In genomic region chr2:58042486-58042970, GRCh38 we compare ENCODE assay signal across 9 cellular contexts. TPM values are rescaled to one million over a fixed set of nuclear protein-coding genes. Genes with fewer than 3 reads are reported as not detected.
DNase-seq lines count a peak whose midpoint lies in the region; ATAC-seq and TF ChIP-seq lines count a peak whose summit lies in the region.
"Had no signal": no experiment of that assay in that cellular context is flagged by ENCODE, and none has a peak within 500 bp of the region (broad histone marks: within the 10 kb centered on the region; RNA-seq: fewer than 3 reads in every experiment).

No MANE protein-coding gene starts in this region.

- H3K4me1 ChIP-seq in breast epithelium: no peaks in the 10 kb centered on the region

- H3K27ac Mint-ChIP-seq in MCF 10A (ENCODE audit: low read depth, unreplicated experiment) (no peak overlapping the region), chondrocyte (ENCODE audit: unreplicated experiment) (peak overlapping the region; percentile 33)
- H3K27ac Mint-ChIP-seq in stimulated activated naive B cell treated with anti-CD40 and anti-IgM and Interleukin-4, amounts not matched to agents 10 μg/mL and 1 μg/mL and 100 μg/mL, for 72 hours: peak overlapping the region; percentile 39
- H3K27ac Mint-ChIP-seq: dendritic cell treated with granulocyte-macrophage colony-stimulating factor and Interleukin-4, amounts not matched to agents 40 ng/mL and 50 ng/mL, for 4 days had no signal

- H3K36me3 ChIP-seq in breast epithelium: no peaks in the 10 kb centered on the region

- intact Hi-C loops in MCF 10A (cut with micrococcal nuclease) (no loop called here), breast epithelium (cut with DNase I; ENCODE audit: low total_unique reads) (no loop called here), Right ventricle myocardium inferior (cut with DNase I) (loop anchor here (10.0 kb wide), 1 partner anchor 192 kb away; no protein-coding TSS in a partner anchor)

- TF ChIP-seq CTCF in MCF 10A (IDR thresholded peaks at IDR 0.05; ENCODE audit: unreplicated experiment) (no peak), breast epithelium (IDR thresholded peaks at IDR 0.05) (no peak), chondrocyte (IDR thresholded peaks at IDR 0.05) (no peak)

- peaks cover 29% of the 10 kb centered on the region for H3K4me1 Mint-ChIP-seq in MCF 10A (ENCODE audit: insufficient read depth, unreplicated experiment)
- H3K4me1 Mint-ChIP-seq in chondrocyte (ENCODE audit: low read depth): peaks cover 26% of the 10 kb centered on the region
- peaks cover 34 to 60% of the 10 kb centered on the region in 2 donors for H3K4me1 Mint-ChIP-seq in stimulated activated naive B cell treated with anti-CD40 and anti-IgM and Interleukin-4, amounts not matched to agents 10 μg/mL and 1 μg/mL and 100 μg/mL, for 72 hours

- DNase-seq in MCF 10A (ENCODE audit: unreplicated experiment) (peak; percentile 92), breast epithelium (ENCODE audit: low spot score in 2 of 2) (no peak), NCI-H345 treated with DMSO at 0.1 percent for 48 hours (lab: John Stamatoyannopoulos, UW; ENCODE audit: unreplicated experiment) (peak; percentile 61), chondrocyte (ENCODE audit: low spot score) (no peak), cortex of kidney (lab: John Stamatoyannopoulos, UW) (no peak), Right ventricle myocardium inferior (ENCODE audit: missing footprints) (no peak), NCI-H524 treated with DMSO at 0.1 percent for 48 hours (lab: John Stamatoyannopoulos, UW) (no peak)
- no peak for DNase-seq in stimulated activated naive B cell treated with anti-CD40 and anti-IgM and Interleukin-4, amounts not matched to agents 10 μg/mL and 1 μg/mL and 100 μg/mL, for 72 hours

- H3K4me3 ChIP-seq in breast epithelium: no peak overlapping the region

- no peaks in the 10 kb centered on the region for H3K27me3 Mint-ChIP-seq in MCF 10A (ENCODE audit: insufficient read depth, unreplicated experiment)
- no peaks in the 10 kb centered on the region for H3K27me3 Mint-ChIP-seq in chondrocyte (ENCODE audit: low read depth)
- H3K27me3 Mint-ChIP-seq in stimulated activated naive B cell treated with anti-CD40 and anti-IgM and Interleukin-4, amounts not matched to agents 10 μg/mL and 1 μg/mL and 100 μg/mL, for 72 hours: no peaks in the 10 kb centered on the region
- H3K27me3 Mint-ChIP-seq: dendritic cell treated with granulocyte-macrophage colony-stimulating factor and Interleukin-4, amounts not matched to agents 40 ng/mL and 50 ng/mL, for 4 days had no signal

- no TSS peak for BruUV-seq in MCF 10A (replicated peaks; lab: Mats Ljungman, UMichigan)

- POLR2A ChIA-PET in MCF 10A (lab: Yijun Ruan, JAX): interaction anchor here (0.6 to 1.1 kb wide), 3 partner anchors 55 to 103 kb away, joined by 3 to 4 read pairs (median 3); no protein-coding TSS in a partner anchor

- TF ChIP-seq POLR2A in breast epithelium (IDR thresholded peaks at IDR 0.05): no peak

- CTCF ChIA-PET in MCF 10A (lab: Yijun Ruan, JAX): interaction anchor here (0.7 kb wide), 1 partner anchor 13 kb away, joined by 3 read pairs; no protein-coding TSS in a partner anchor

- H3K4me3 Mint-ChIP-seq in MCF 10A (ENCODE audit: unreplicated experiment) (no peak overlapping the region), chondrocyte (ENCODE audit: unreplicated experiment) (no peak overlapping the region)
- peak overlapping the region; percentile 37 to 61 for H3K4me3 Mint-ChIP-seq in stimulated activated naive B cell treated with anti-CD40 and anti-IgM and Interleukin-4, amounts not matched to agents 10 μg/mL and 1 μg/mL and 100 μg/mL, for 72 hours
- H3K4me3 Mint-ChIP-seq: dendritic cell treated with granulocyte-macrophage colony-stimulating factor and Interleukin-4, amounts not matched to agents 40 ng/mL and 50 ng/mL, for 4 days had no signal

- no peaks in the 10 kb centered on the region for H3K36me3 Mint-ChIP-seq in MCF 10A (ENCODE audit: insufficient read depth, unreplicated experiment)
- H3K36me3 Mint-ChIP-seq in chondrocyte (ENCODE audit: low read depth): peaks cover 2% of the 10 kb centered on the region
- peaks cover 16 to 29% of the 10 kb centered on the region in 2 donors for H3K36me3 Mint-ChIP-seq in stimulated activated naive B cell treated with anti-CD40 and anti-IgM and Interleukin-4, amounts not matched to agents 10 μg/mL and 1 μg/mL and 100 μg/mL, for 72 hours

- H3K27me3 ChIP-seq in breast epithelium: no peaks in the 10 kb centered on the region

- H3K9me3 ChIP-seq in breast epithelium: no peaks in the 10 kb centered on the region

- no peak overlapping the region for H3K27ac ChIP-seq in breast epithelium

- no peak for ATAC-seq in stimulated activated naive B cell treated with anti-CD40 and anti-IgM and Interleukin-4, amounts not matched to agents 10 μg/mL and 1 μg/mL and 100 μg/mL, for 72 hours (replicated peaks)
- ATAC-seq in Right ventricle myocardium inferior: no peak

- H3K9me3 Mint-ChIP-seq in MCF 10A (ENCODE audit: unreplicated experiment): no peaks in the 10 kb centered on the region
- peaks cover 5% of the 10 kb centered on the region for H3K9me3 Mint-ChIP-seq in chondrocyte (ENCODE audit: low read depth)
- H3K9me3 Mint-ChIP-seq in stimulated activated naive B cell treated with anti-CD40 and anti-IgM and Interleukin-4, amounts not matched to agents 10 μg/mL and 1 μg/mL and 100 μg/mL, for 72 hours: no peaks in the 10 kb centered on the region
- H3K9me3 Mint-ChIP-seq: dendritic cell treated with granulocyte-macrophage colony-stimulating factor and Interleukin-4, amounts not matched to agents 40 ng/mL and 50 ng/mL, for 4 days had no signal

RNA-seq across cellular contexts. Expression of gene VRK2, which starts 4.1 kb away (rescaled TPM):
- total RNA-seq in MCF 10A (2022) (44.6 and 52.7 TPM in 2 replicates), breast epithelium (10 to 100 TPM; 26.9 to 34.0 (median 28.2) TPM), chondrocyte (15.7 to 20.1 TPM (median 19.3 TPM) in 3 replicates), Right ventricle myocardium inferior (29.4 TPM)

Comparison
In these comparisons a context has a peak if more than half of its experiments do, and no peak if none do; other contexts are left out.
1. DNase-seq: peak in MCF 10A (single experiment) and NCI-H345 treated with DMSO at 0.1 percent for 48 hours (single experiment); none in breast epithelium (0 of 2), chondrocyte (single experiment), stimulated activated naive B cell treated with anti-CD40 and anti-IgM and Interleukin-4, amounts not matched to agents 10 μg/mL and 1 μg/mL and 100 μg/mL, for 72 hours (single experiment), cortex of kidney (single experiment), Right ventricle myocardium inferior (single experiment) and NCI-H524 treated with DMSO at 0.1 percent for 48 hours (single experiment).
2. H3K4me3 Mint-ChIP-seq: peak in stimulated activated naive B cell treated with anti-CD40 and anti-IgM and Interleukin-4, amounts not matched to agents 10 μg/mL and 1 μg/mL and 100 μg/mL, for 72 hours (2 of 2); none in MCF 10A (single experiment) and chondrocyte (single experiment).